ENCODE assay signal across 8 cellular contexts in the genomic region with DNA sequence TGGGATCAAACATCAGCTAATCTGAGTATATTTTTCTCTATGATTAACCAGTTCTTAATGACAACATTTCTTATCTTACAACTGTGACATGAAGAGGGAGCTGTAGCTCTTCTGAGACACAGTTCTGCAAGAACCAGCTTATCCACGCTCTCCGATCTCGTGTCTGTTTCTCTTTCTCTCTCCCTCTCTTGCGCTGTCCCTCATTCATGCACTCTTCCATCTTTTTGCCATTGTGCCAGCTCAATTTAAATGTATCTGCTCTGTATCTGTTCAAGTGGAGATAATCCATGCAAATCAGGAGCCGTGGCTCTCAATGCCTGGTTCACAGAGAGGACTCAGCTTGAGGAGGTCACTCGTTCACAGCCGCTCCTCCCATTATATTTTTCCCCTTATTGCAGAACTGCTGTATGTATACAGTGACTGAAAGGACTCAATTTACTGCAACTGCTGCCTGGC.
DNase-seq lines count a peak whose midpoint lies in the region; ATAC-seq and TF ChIP-seq lines count a peak whose summit lies in the region.

No MANE protein-coding gene starts in this region.

- in situ Hi-C loops in GM13976 (cut with MboI; ENCODE audit: low sequenced_read_pairs, unreplicated experiment) = no loop called here

- H3K9me3 ChIP-seq in HUES64 (ENCODE audit: insufficient read depth, low read depth, low read length) (no peaks in the 10 kb centered on the region), OCI-LY3 (ENCODE audit: insufficient read depth, low read length) (no peaks in the 10 kb centered on the region), esophagus (ENCODE audit: control insufficient read depth in 2 of 2, insufficient read depth in 1 of 2, low read depth in 1 of 2, low read length in 1 of 2) (no peaks in the 10 kb centered on the region), muscle layer of duodenum (ENCODE audit: control insufficient read depth in 1 of 2, low read length in 2 of 2) (no peaks in the 10 kb centered on the region)

- peaks cover 63% of the 10 kb centered on the region for H3K4me1 ChIP-seq in HUES64 (ENCODE audit: insufficient read depth, low read length)
- H3K4me1 ChIP-seq in OCI-LY3 (ENCODE audit: low read length) = no peaks in the 10 kb centered on the region
- H3K4me1 ChIP-seq in esophagus (ENCODE audit: control insufficient read depth in 2 of 2, insufficient read depth in 2 of 2, low read length in 1 of 2) = no peaks in the 10 kb centered on the region
- no peaks in the 10 kb centered on the region for H3K4me1 ChIP-seq in muscle layer of duodenum (ENCODE audit: control insufficient read depth in 1 of 2, insufficient read depth in 2 of 2, low read length in 2 of 2)

- TF ChIP-seq CTCF in GM13976 (IDR thresholded peaks at IDR 0.05; ENCODE audit: borderline replicate concordance, control extremely low read depth, extremely low read depth, insufficient read depth, missing control alignments) (no peak), OCI-LY3 (IDR thresholded peaks at IDR 0.05; ENCODE audit: low read depth, low read length) (peak; percentile 33)

- no peaks in the 10 kb centered on the region for H3K79me2 ChIP-seq in OCI-LY3 (ENCODE audit: low read length)

- peak overlapping the region; percentile 49 for H3K9ac ChIP-seq in HUES64 (ENCODE audit: low read depth, low read length)
- H3K9ac ChIP-seq in OCI-LY3 (ENCODE audit: low read length) = no peak overlapping the region

- H3K36me3 ChIP-seq in HUES64 (ENCODE audit: insufficient read depth, low read length) (no peaks in the 10 kb centered on the region), OCI-LY3 (replicated peaks; ENCODE audit: low read depth, low read length) (no peaks in the 10 kb centered on the region), esophagus (ENCODE audit: control insufficient read depth in 2 of 2, insufficient read depth in 2 of 2, low read length in 1 of 2) (no peaks in the 10 kb centered on the region), muscle layer of duodenum (ENCODE audit: control insufficient read depth in 1 of 2, insufficient read depth in 2 of 2, low read length in 2 of 2) (no peaks in the 10 kb centered on the region)

- 9% methylated on average over 7 of the region's 7 CpGs for WGBS in HUES64
- WGBS in esophagus, 2 donors = 2 to 4% methylated on average over 7 of the region's 7 CpGs

- H3K4me3 ChIP-seq in HUES64 (ENCODE audit: low read length) = peak overlapping the region; percentile 48
- H3K4me3 ChIP-seq in OCI-LY3 (ENCODE audit: low read length) = peak overlapping the region; percentile 73
- H3K4me3 ChIP-seq in esophagus (ENCODE audit: low read depth in 1 of 2, low read length in 2 of 2) = peak overlapping the region; percentile 36 to 75
- H3K4me3 ChIP-seq in muscle layer of duodenum (ENCODE audit: low read depth in 1 of 2, low read length in 2 of 2) = peak overlapping the region; percentile 73 to 75

- H4K20me1 ChIP-seq in OCI-LY3 (ENCODE audit: insufficient read depth, low read length) = no peaks in the 10 kb centered on the region

- no peak for ATAC-seq in GM19452 (IDR thresholded peaks at IDR 0.05; ENCODE audit: unreplicated experiment)
- no peak for ATAC-seq in GM18873 (IDR thresholded peaks at IDR 0.05; ENCODE audit: low FRiP score, unreplicated experiment)

- peak overlapping the region; percentile 63 for H3K4me2 ChIP-seq in OCI-LY3 (ENCODE audit: low read length)

- H2AFZ ChIP-seq in OCI-LY3 (ENCODE audit: low read depth, low read length) = 0 out of 2 replicates have a peak overlapping the region, but pooled peaks have one; percentile 53

- H3K27ac ChIP-seq in HUES64 (ENCODE audit: low read depth, low read length) (peak overlapping the region; percentile 29; the same call in 1 of the 2 replicates), OCI-LY3 (ENCODE audit: low read length) (no peak overlapping the region), esophagus (ENCODE audit: low read depth in 2 of 2, low read length in 1 of 2) (no peak overlapping the region), muscle layer of duodenum (ENCODE audit: low read length) (no peak overlapping the region)

- peak; percentile 18 for DNase-seq in GM13976 (ENCODE audit: low spot score)
- DNase-seq in activated gamma-delta T cell treated with Interleukin-2 at 50 U/mL for 16 hours = no peak

- H3K27me3 ChIP-seq in HUES64 (ENCODE audit: insufficient read depth, low read length) = no peaks in the 10 kb centered on the region
- no peaks in the 10 kb centered on the region for H3K27me3 ChIP-seq in OCI-LY3 (ENCODE audit: low read depth, low read length)
- no peaks in the 10 kb centered on the region for H3K27me3 ChIP-seq in esophagus (ENCODE audit: control insufficient read depth in 1 of 2, insufficient read depth in 2 of 2, low read length in 2 of 2)
- H3K27me3 ChIP-seq in muscle layer of duodenum (ENCODE audit: low read depth, low read length) = no peaks in the 10 kb centered on the region
